12 cellular contexts compared by ENCODE assay signal in the genomic region with DNA sequence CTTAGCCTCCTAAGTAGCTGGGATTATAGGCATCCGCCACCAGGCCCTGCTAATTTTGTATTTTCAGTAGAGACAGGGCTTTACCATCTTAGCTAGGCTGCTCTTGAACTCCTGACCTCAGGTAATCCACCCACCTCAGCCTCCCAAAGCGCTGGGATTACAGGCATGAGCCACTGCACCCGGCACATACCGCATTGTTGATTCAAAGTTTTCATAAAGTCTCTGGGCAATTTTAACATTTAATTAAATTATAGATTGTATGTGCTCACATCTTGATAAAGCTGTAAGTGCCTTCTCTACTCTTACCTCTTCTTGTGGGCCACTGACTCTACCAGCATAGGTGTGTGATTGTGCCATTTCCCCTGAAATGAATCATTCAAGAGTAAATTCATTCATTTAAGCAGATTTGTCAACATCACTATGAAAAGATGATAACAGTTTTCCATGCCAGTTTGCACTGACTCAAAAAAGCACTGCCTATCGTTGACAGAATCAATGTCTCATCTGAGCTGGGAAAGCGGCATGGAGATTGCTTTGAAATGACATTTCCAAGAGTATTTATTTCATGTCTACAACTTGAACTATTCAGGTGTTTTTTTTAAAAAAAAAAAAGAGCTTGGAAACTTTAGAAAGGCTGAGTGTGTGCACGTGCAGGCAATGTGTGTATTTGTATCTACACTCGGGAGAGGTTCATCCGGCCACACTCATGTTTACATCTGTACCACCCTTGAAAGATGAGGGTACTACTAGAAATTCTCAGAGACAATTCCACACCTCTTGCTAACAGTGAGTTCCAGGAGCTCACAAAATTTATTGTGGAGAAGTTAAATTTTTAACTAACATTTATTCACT. TPM values are rescaled to one million over a fixed set of nuclear protein-coding genes. Genes with fewer than 3 reads are reported as not detected.
A peak's percentile ranks its signal among the peaks of the same experiment; 100 is the strongest.
DNase-seq lines count a peak whose midpoint lies in the region; ATAC-seq and TF ChIP-seq lines count a peak whose summit lies in the region.
"Had no signal": no experiment of that assay in that cellular context is flagged by ENCODE, and none has a peak within 500 bp of the region (broad histone marks: within the 10 kb centered on the region; RNA-seq: fewer than 3 reads in every experiment).

No MANE protein-coding gene starts in this region.

- ATAC-seq in Panc1, result 0 out of 2 replicates have a peak, but pooled peaks have one; percentile 10
- ATAC-seq in sciatic nerve, result no peak

- POLR2A ChIA-PET in Panc1 (lab: Charles Lee), result interaction anchor here (0.7 kb wide), 3 partner anchors 1066 to 1895 kb away, joined by 3 to 18 read pairs (median 11); no protein-coding TSS in a partner anchor

- intact Hi-C loops in Panc1 (cut with micrococcal nuclease; ENCODE audit: unreplicated experiment), result loop anchor here (5.0 kb wide), 1 partner anchor 45 kb away; no protein-coding TSS in a partner anchor
- intact Hi-C loops in sciatic nerve (cut with DNase I), result no loop called here

- peaks cover 33% of the 10 kb centered on the region for H3K4me1 ChIP-seq in Panc1 (ENCODE audit: control insufficient read depth, insufficient read depth, low read length)
- H3K4me1 ChIP-seq in neutrophil (ENCODE audit: control insufficient read depth in 1 of 2, insufficient read depth in 1 of 2, low read depth in 1 of 2, low read length in 1 of 2), result peaks cover 68 to 69% of the 10 kb centered on the region in 2 experiments

- H3K27me3 Mint-ChIP-seq in activated naive CD4-positive, alpha-beta T cell treated with anti-CD3 and anti-CD28 coated beads, Interleukin-2, amount 10 ng/mL, durations not matched to agents 7 days and 5 days, result no peaks in the 10 kb centered on the region

- H3K4me3 ChIP-seq in GM06990 (replicated peaks; ENCODE audit: low read depth, low read length) (peak overlapping the region; percentile 73), Panc1 (ENCODE audit: low read depth in 2 of 2, low read length in 2 of 2) (peak overlapping the region in 1 of 2 experiments; percentile 49; a peak in 2 of 4 replicates), neutrophil (ENCODE audit: low read depth in 1 of 2, low read length in 1 of 2) (peak overlapping the region; percentile 75 to 80)
- H3K4me3 ChIP-seq: hepatocyte, right lobe of liver had no signal

- peak overlapping the region; percentile 71 for H3K27ac ChIP-seq in Panc1 (ENCODE audit: low read length)
- H3K27ac ChIP-seq in neutrophil, result peak overlapping the region; percentile 92

- peak overlapping the region; percentile 84 for H3K27ac Mint-ChIP-seq in activated naive CD4-positive, alpha-beta T cell treated with anti-CD3 and anti-CD28 coated beads, Interleukin-2, amount 10 ng/mL, durations not matched to agents 7 days and 5 days

- peaks cover 27% of the 10 kb centered on the region for H3K36me3 Mint-ChIP-seq in activated naive CD4-positive, alpha-beta T cell treated with anti-CD3 and anti-CD28 coated beads, Interleukin-2, amount 10 ng/mL, durations not matched to agents 7 days and 5 days

- H3K36me3 ChIP-seq in GM06990 (ENCODE audit: control insufficient read depth, insufficient read depth, low read length) (no peaks in the 10 kb centered on the region), Panc1 (ENCODE audit: control insufficient read depth, insufficient read depth, low read length) (no peaks in the 10 kb centered on the region), neutrophil (peaks cover 31% of the 10 kb centered on the region)
- H3K36me3 ChIP-seq: right lobe of liver had no signal

- CTCF ChIA-PET in Panc1 (lab: Charles Lee), result interaction anchor here (0.5 to 0.7 kb wide), 2 partner anchors 39 to 1028 kb away, joined by 3 to 5 read pairs; no protein-coding TSS in a partner anchor
- CTCF ChIA-PET in activated naive CD4-positive, alpha-beta T cell treated with anti-CD3 and anti-CD28 coated beads, Interleukin-2, amount 10 ng/mL, durations not matched to agents 7 days and 5 days (lab: Charles Lee), result interaction anchor here (0.9 to 1.8 kb wide), 2 partner anchors 44 to 93 kb away, joined by 3 to 6 read pairs; a partner anchor contains a TSS

- DNase-seq in GM06990 (ENCODE audit: extremely low read depth, insufficient read length) (no peak), Panc1 (ENCODE audit: low read depth, low spot score) (peak; percentile 64), sciatic nerve (ENCODE audit: low spot score) (no peak), HUDEP-2 (lab: John Stamatoyannopoulos, UW; ENCODE audit: unreplicated experiment in 76 of 76) (no peak), inferior parietal cortex (ENCODE audit: extremely low spot score) (no peak), NCI-H1105 treated with DMSO at 0.1 percent for 48 hours (lab: John Stamatoyannopoulos, UW) (no peak)
- peak; percentile 24 for DNase-seq in activated naive CD4-positive, alpha-beta T cell treated with anti-CD3 and anti-CD28 coated beads, Interleukin-2, amount 10 ng/mL, durations not matched to agents 7 days and 5 days
- DNase-seq: mesendoderm, NCI-H1436 treated with DMSO at 0.1 percent for 48 hours had no signal

- BruUV-seq in Panc1 (replicated peaks; lab: Mats Ljungman, UMichigan), result no TSS peak

- H3K4me3 Mint-ChIP-seq in activated naive CD4-positive, alpha-beta T cell treated with anti-CD3 and anti-CD28 coated beads, Interleukin-2, amount 10 ng/mL, durations not matched to agents 7 days and 5 days, result peak overlapping the region; percentile 79

- H3K9me3 Mint-ChIP-seq in activated naive CD4-positive, alpha-beta T cell treated with anti-CD3 and anti-CD28 coated beads, Interleukin-2, amount 10 ng/mL, durations not matched to agents 7 days and 5 days, result no peaks in the 10 kb centered on the region

- TF ChIP-seq CTCF in GM06990 (IDR thresholded peaks at IDR 0.05; ENCODE audit: insufficient read depth, low read length, poor library complexity, severe bottlenecking) (no peak), Panc1 (IDR thresholded peaks at IDR 0.05) (no peak), neutrophil (IDR thresholded peaks at IDR 0.05) (no peak)

- no peaks in the 10 kb centered on the region for H3K9me3 ChIP-seq in Panc1 (ENCODE audit: control insufficient read depth, insufficient read depth, low read depth, low read length)
- H3K9me3 ChIP-seq in neutrophil, result no peaks in the 10 kb centered on the region
- H3K9me3 ChIP-seq: right lobe of liver had no signal

- H3K4me1 Mint-ChIP-seq in activated naive CD4-positive, alpha-beta T cell treated with anti-CD3 and anti-CD28 coated beads, Interleukin-2, amount 10 ng/mL, durations not matched to agents 7 days and 5 days, result peaks cover 62% of the 10 kb centered on the region

- in situ Hi-C loops in Panc1 (cut with HindIII; ENCODE audit: low pct_unique_long_range_greater_than_20kb, low sequenced_read_pairs), result no loop called here

- no peaks in the 10 kb centered on the region for H3K27me3 ChIP-seq in GM06990 (replicated peaks; ENCODE audit: control insufficient read depth, insufficient read depth, low read length)
- H3K27me3 ChIP-seq in Panc1 (ENCODE audit: control insufficient read depth, insufficient read depth, low read length), result no peaks in the 10 kb centered on the region
- H3K27me3 ChIP-seq in neutrophil, result no peaks in the 10 kb centered on the region
- H3K27me3 ChIP-seq: hepatocyte, right lobe of liver had no signal

RNA-seq across cellular contexts. Expression of a gene that starts 3.4 kb away (rescaled TPM):
- 4.7 TPM for total RNA-seq in Panc1 (2021; ENCODE audit: unreplicated experiment)
- polyA plus RNA-seq in Panc1 (2012; ENCODE audit: insufficient read length), result 0.52 TPM
- total RNA-seq in sciatic nerve, result 11.6 TPM

Comparison
In these comparisons a context has a peak if more than half of its experiments do, and no peak if none do; other contexts are left out.
1. DNase-seq: peak in Panc1 (single experiment) and activated naive CD4-positive, alpha-beta T cell treated with anti-CD3 and anti-CD28 coated beads, Interleukin-2, amount 10 ng/mL, durations not matched to agents 7 days and 5 days (single experiment); none in GM06990 (single experiment), sciatic nerve (single experiment), HUDEP-2 (0 of 76), inferior parietal cortex (single experiment) and NCI-H1105 treated with DMSO at 0.1 percent for 48 hours (single experiment).